ENCODE assay signal across 8 cellular contexts in genomic region chr1:25543425-25544242, GRCh38. TPM values are rescaled to one million over a fixed set of nuclear protein-coding genes. Genes with fewer than 3 reads are reported as not detected.
A peak's percentile ranks its signal among the peaks of the same experiment; 100 is the strongest.
DNase-seq lines count a peak whose midpoint lies in the region; ATAC-seq and TF ChIP-seq lines count a peak whose summit lies in the region.

TSS of gene LDLRAP1 (plus strand) at chr1:25543606. CDS start at chr1:25543699, 93 bp downstream.

- peaks cover 14% of the 10 kb centered on the region for H3K4me1 Mint-ChIP-seq in nephron

- peaks cover 10% of the 10 kb centered on the region for H3K27me3 Mint-ChIP-seq in nephron (ENCODE audit: low read depth)

- H3K9me3 Mint-ChIP-seq in nephron, result no peaks in the 10 kb centered on the region

- DNase-seq in AG08395 (ENCODE audit: low spot score) (peak; percentile 95), RPMI8226 (peak; percentile 87), activated gamma-delta T cell treated with Interleukin-2 at 50 U/mL for 16 hours (peak; percentile 44), foreskin keratinocyte (peak in 1 of 2 donors; percentile 28)

- H3K27ac Mint-ChIP-seq in nephron, result peak within 1 kb of the TSS in 1 of 3 experiments; percentile 16

- peak within 1 kb of the TSS; percentile 83 to 88 (median 85) for H3K4me3 Mint-ChIP-seq in nephron

- H3K4me1 ChIP-seq in foreskin keratinocyte, result no peaks in the 10 kb centered on the region
- peaks cover 28% of the 10 kb centered on the region for H3K4me1 ChIP-seq in stomach smooth muscle (ENCODE audit: control insufficient read depth, insufficient read depth, low read length)

- ATAC-seq in GM18907 (IDR thresholded peaks at IDR 0.05; ENCODE audit: unreplicated experiment), result peak; percentile 84
- peak; percentile 74 for ATAC-seq in HG03159 (IDR thresholded peaks at IDR 0.05; ENCODE audit: unreplicated experiment)
- peak; percentile 77 for ATAC-seq in foreskin keratinocyte

- no peaks in the 10 kb centered on the region for H3K36me3 Mint-ChIP-seq in nephron (ENCODE audit: low read depth)

- no peaks in the 10 kb centered on the region for H3K36me3 ChIP-seq in stomach smooth muscle (ENCODE audit: control insufficient read depth in 2 of 2, insufficient read depth in 2 of 2, low read length in 2 of 2)

- no peaks in the 10 kb centered on the region for H3K9me3 ChIP-seq in stomach smooth muscle (ENCODE audit: control insufficient read depth in 2 of 2, low read length in 2 of 2)

- H3K4me3 ChIP-seq in stomach smooth muscle (ENCODE audit: low read length in 2 of 2), result peak within 1 kb of the TSS; percentile 72 to 83

- H3K27ac ChIP-seq in foreskin keratinocyte, result peak within 1 kb of the TSS; percentile 87
- H3K27ac ChIP-seq in stomach smooth muscle (ENCODE audit: low read length), result peak within 1 kb of the TSS; percentile 55

- peak within 1 kb of the TSS; percentile 72 to 77 for H3K9ac ChIP-seq in stomach smooth muscle (ENCODE audit: low read length in 2 of 2)

- no peak for TF ChIP-seq CTCF in foreskin keratinocyte (conservative IDR thresholded peaks at IDR 0.05)
- no peak for TF ChIP-seq CTCF in nephron (IDR thresholded peaks at IDR 0.05; ENCODE audit: unreplicated experiment in 3 of 3)

- H3K27me3 ChIP-seq in foreskin keratinocyte (peaks cover 6% of the 10 kb centered on the region), stomach smooth muscle (ENCODE audit: control insufficient read depth in 1 of 2, insufficient read depth in 2 of 2, low read length in 2 of 2) (no peaks in the 10 kb centered on the region)

RNA-seq across cellular contexts. Expression of gene LDLRAP1, which starts in this region (rescaled TPM):
- total RNA-seq in foreskin keratinocyte, result 21.5 and 23.3 TPM in 2 replicates
- 18.7 and 18.8 TPM in 2 replicates for polyA plus RNA-seq in foreskin keratinocyte
